Comparison of ENCODE assay signal across 2 cellular contexts in the genomic region with DNA sequence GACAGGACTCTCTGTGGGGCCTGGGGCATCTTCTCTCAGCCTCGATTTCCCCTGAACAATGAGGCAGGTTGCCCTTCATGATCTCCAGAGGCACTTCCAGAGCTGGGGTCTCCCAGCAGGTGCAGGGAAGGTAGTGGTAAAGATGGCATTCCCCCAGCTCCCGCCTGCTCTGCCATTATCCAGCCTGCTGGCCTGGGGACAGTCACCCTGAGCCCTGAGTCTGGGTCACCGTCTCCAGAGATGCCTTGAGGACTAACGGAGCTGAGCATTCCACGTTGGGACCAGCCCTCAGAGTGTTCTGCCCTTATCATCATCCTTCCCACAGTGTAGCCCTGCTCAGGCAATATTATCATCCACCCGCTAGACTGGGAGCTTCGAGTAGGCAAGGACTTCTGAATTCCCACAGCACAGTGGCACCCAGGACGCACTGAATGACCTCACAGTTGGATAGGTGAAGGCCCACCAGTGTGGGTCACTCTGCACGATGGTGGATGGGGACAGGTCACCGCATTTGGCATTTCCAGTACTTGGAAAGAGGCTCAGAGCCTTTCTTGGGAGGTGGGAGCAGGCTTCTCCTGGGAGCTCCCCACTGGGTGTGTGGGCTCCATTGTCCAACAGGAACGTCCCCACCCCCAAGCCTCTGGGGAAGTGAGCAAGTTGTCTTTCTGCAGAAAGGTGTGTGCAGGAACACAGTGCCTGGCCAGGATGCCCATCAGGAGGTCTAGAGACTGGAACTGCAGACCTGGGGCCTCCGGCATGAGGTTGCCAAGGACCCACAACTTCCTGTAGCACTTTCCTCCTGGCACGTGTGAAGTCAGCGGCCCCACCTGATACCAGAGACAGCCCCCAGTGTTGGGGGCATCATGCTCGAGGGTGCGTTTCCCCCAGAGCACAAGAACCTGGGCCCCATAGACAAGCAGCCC.
TF ChIP-seq lines count a peak whose summit lies in the region.

No MANE protein-coding gene starts in this region.

TF ChIP-seq in GM23338, 12 proteins besides CTCF, POLR2A, EP300 and RAD21 (continues in another document):
- TF ChIP-seq, protein P1, sequence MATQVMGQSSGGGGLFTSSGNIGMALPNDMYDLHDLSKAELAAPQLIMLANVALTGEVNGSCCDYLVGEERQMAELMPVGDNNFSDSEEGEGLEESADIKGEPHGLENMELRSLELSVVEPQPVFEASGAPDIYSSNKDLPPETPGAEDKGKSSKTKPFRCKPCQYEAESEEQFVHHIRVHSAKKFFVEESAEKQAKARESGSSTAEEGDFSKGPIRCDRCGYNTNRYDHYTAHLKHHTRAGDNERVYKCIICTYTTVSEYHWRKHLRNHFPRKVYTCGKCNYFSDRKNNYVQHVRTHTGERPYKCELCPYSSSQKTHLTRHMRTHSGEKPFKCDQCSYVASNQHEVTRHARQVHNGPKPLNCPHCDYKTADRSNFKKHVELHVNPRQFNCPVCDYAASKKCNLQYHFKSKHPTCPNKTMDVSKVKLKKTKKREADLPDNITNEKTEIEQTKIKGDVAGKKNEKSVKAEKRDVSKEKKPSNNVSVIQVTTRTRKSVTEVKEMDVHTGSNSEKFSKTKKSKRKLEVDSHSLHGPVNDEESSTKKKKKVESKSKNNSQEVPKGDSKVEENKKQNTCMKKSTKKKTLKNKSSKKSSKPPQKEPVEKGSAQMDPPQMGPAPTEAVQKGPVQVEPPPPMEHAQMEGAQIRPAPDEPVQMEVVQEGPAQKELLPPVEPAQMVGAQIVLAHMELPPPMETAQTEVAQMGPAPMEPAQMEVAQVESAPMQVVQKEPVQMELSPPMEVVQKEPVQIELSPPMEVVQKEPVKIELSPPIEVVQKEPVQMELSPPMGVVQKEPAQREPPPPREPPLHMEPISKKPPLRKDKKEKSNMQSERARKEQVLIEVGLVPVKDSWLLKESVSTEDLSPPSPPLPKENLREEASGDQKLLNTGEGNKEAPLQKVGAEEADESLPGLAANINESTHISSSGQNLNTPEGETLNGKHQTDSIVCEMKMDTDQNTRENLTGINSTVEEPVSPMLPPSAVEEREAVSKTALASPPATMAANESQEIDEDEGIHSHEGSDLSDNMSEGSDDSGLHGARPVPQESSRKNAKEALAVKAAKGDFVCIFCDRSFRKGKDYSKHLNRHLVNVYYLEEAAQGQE (IDR thresholded peaks at IDR 0.05; ENCODE audit: unreplicated experiment), result no peak
- TF ChIP-seq JUNB (IDR thresholded peaks at IDR 0.05; ENCODE audit: unreplicated experiment), result no peak
- no peak for TF ChIP-seq POLR2AphosphoS5 (IDR thresholded peaks at IDR 0.05; ENCODE audit: low read depth)
- TF ChIP-seq CREB1 (CRISPR knock-in tag; IDR thresholded peaks at IDR 0.05; ENCODE audit: low read depth), result no peak
- TF ChIP-seq, protein P2, sequence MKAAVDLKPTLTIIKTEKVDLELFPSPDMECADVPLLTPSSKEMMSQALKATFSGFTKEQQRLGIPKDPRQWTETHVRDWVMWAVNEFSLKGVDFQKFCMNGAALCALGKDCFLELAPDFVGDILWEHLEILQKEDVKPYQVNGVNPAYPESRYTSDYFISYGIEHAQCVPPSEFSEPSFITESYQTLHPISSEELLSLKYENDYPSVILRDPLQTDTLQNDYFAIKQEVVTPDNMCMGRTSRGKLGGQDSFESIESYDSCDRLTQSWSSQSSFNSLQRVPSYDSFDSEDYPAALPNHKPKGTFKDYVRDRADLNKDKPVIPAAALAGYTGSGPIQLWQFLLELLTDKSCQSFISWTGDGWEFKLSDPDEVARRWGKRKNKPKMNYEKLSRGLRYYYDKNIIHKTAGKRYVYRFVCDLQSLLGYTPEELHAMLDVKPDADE (IDR thresholded peaks at IDR 0.05), result no peak
- TF ChIP-seq EZH2phosphoT487 (IDR thresholded peaks at IDR 0.05; ENCODE audit: unreplicated experiment), result no peak
- no peak for TF ChIP-seq ZNF114 (CRISPR knock-in tag; IDR thresholded peaks at IDR 0.05)

TF ChIP-seq in HepG2, 621 proteins besides CTCF, POLR2A, EP300 and RAD21:
- TF ChIP-seq ZNF484 (CRISPR knock-in tag; IDR thresholded peaks at IDR 0.05; ENCODE audit: borderline replicate concordance, low read depth) (no peak), NR2F1 (CRISPR knock-in tag; IDR thresholded peaks at IDR 0.05) (no peak), ISX (CRISPR knock-in tag; conservative IDR thresholded peaks at IDR 0.05) (no peak), ATF7-NPFF (CRISPR knock-in tag; IDR thresholded peaks at IDR 0.05; ENCODE audit: low read depth) (no peak), ZNF816 (CRISPR knock-in tag; IDR thresholded peaks at IDR 0.05; ENCODE audit: borderline replicate concordance) (no peak), ZNF746 (CRISPR knock-in tag; IDR thresholded peaks at IDR 0.05) (no peak), ZNF768 (CRISPR knock-in tag; IDR thresholded peaks at IDR 0.05) (no peak), MNT (IDR thresholded peaks at IDR 0.05) (no peak), ZBTB3 (CRISPR knock-in tag; IDR thresholded peaks at IDR 0.05; ENCODE audit: borderline replicate concordance, low read depth) (no peak), CHD4 (IDR thresholded peaks at IDR 0.05; ENCODE audit: borderline replicate concordance, low read length) (no peak), ZNF777 (CRISPR knock-in tag; IDR thresholded peaks at IDR 0.05) (no peak), ZNF569 (CRISPR knock-in tag; IDR thresholded peaks at IDR 0.05; ENCODE audit: borderline replicate concordance) (no peak), NAIF1 (CRISPR knock-in tag; IDR thresholded peaks at IDR 0.05; ENCODE audit: borderline replicate concordance) (no peak), ZSCAN31 (CRISPR knock-in tag; IDR thresholded peaks at IDR 0.05; ENCODE audit: low read depth) (no peak), ZNF496 (CRISPR knock-in tag; IDR thresholded peaks at IDR 0.05; ENCODE audit: insufficient replicate concordance) (no peak)
- TF ChIP-seq, protein P3, sequence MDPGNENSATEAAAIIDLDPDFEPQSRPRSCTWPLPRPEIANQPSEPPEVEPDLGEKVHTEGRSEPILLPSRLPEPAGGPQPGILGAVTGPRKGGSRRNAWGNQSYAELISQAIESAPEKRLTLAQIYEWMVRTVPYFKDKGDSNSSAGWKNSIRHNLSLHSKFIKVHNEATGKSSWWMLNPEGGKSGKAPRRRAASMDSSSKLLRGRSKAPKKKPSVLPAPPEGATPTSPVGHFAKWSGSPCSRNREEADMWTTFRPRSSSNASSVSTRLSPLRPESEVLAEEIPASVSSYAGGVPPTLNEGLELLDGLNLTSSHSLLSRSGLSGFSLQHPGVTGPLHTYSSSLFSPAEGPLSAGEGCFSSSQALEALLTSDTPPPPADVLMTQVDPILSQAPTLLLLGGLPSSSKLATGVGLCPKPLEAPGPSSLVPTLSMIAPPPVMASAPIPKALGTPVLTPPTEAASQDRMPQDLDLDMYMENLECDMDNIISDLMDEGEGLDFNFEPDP (CRISPR knock-in tag; conservative IDR thresholded peaks at IDR 0.05), result no peak
TF ChIP-seq in HepG2: peak in this region for 0.
